In genomic region chr5:173890195-173890951, GRCh38 we compare ENCODE assay signal across 8 cellular contexts. TPM values are rescaled to one million over a fixed set of nuclear protein-coding genes. Genes with fewer than 3 reads are reported as not detected.
DNase-seq lines count a peak whose midpoint lies in the region; ATAC-seq, FAIRE-seq and TF ChIP-seq lines count a peak whose summit lies in the region.

No MANE protein-coding gene starts in this region.

- TF ChIP-seq CTCF in GM12865 (IDR thresholded peaks at IDR 0.05; ENCODE audit: insufficient read depth, low read depth, low read length, missing control alignments) (no peak), bronchial epithelial cell (IDR thresholded peaks at IDR 0.05; ENCODE audit: insufficient read depth, low read length, severe bottlenecking) (no peak), lower leg skin (IDR thresholded peaks at IDR 0.05) (no peak), testis (IDR thresholded peaks at IDR 0.05) (no peak)

- H3K36me3 ChIP-seq in bronchial epithelial cell (ENCODE audit: control insufficient read depth, insufficient read depth, low read length), result no peaks in the 10 kb centered on the region
- no peaks in the 10 kb centered on the region for H3K36me3 ChIP-seq in testis (ENCODE audit: low read depth, missing control alignments)

- no peak for DNase-seq in GM12865 (ENCODE audit: low read depth)
- peak; percentile 47 for DNase-seq in NCI-H748 treated with DMSO at 0.1 percent for 48 hours (lab: John Stamatoyannopoulos, UW)
- peak; percentile 28 for DNase-seq in bronchial epithelial cell (ENCODE audit: low read depth)
- no peak for DNase-seq in lower leg skin (ENCODE audit: low spot score in 2 of 2)
- peak; percentile 61 for DNase-seq in testis
- DNase-seq in iPS-NIHi11 (ENCODE audit: low spot score), result no peak
- no peak for DNase-seq in sciatic nerve (ENCODE audit: low spot score)
- no peak for DNase-seq in SW 1271 (lab: John Stamatoyannopoulos, UW)

- intact Hi-C loops in lower leg skin (cut with DNase I; ENCODE audit: low total_unique reads) (no loop called here), testis (cut with DNase I; ENCODE audit: low total_unique reads) (no loop called here), sciatic nerve (cut with DNase I) (no loop called here)

- H3K27ac ChIP-seq in testis, result peak overlapping the region; percentile 51 to 89

- no peaks in the 10 kb centered on the region for H3K27me3 ChIP-seq in bronchial epithelial cell (ENCODE audit: control insufficient read depth, insufficient read depth, low read length)
- H3K27me3 ChIP-seq in testis, result no peaks in the 10 kb centered on the region

- H3K9me3 ChIP-seq in testis, result no peaks in the 10 kb centered on the region

- no peak for FAIRE-seq in bronchial epithelial cell (lab: Jason Lieb, UNC)

- 36 to 43% methylated on average over 19 of the region's 19 CpGs for WGBS in lower leg skin, 2 donors
- 20 to 26% methylated on average over 19 of the region's 19 CpGs for WGBS in testis, 2 donors

- no peak for ATAC-seq in sciatic nerve

- H3K4me1 ChIP-seq in testis, result peaks cover 7% of the 10 kb centered on the region

- TF ChIP-seq POLR2A in lower leg skin (IDR thresholded peaks at IDR 0.05) (no peak), testis (IDR thresholded peaks at IDR 0.05) (no peak)

- H3K4me3 ChIP-seq in GM12865 (ENCODE audit: low read depth, low read length) (peak overlapping the region; percentile 90), bronchial epithelial cell (ENCODE audit: low read depth, low read length) (peak overlapping the region; percentile 40), lower leg skin (ENCODE audit: low read depth, poor library complexity, severe bottlenecking) (peak overlapping the region; percentile 17), testis (peak overlapping the region; percentile 31 to 95)

RNA-seq across cellular contexts. Expression of gene CPEB4, which starts 2.2 kb away (rescaled TPM):
- 27.9 and 38.3 TPM in 2 replicates for total RNA-seq in bronchial epithelial cell
- total RNA-seq in lower leg skin, result 10 to 100 TPM; 47.5 to 79.6 (median 55.3) TPM
- total RNA-seq in testis, result 10 to 100 TPM; 52.9 to 64.4 TPM
- 29.4 TPM for polyA plus RNA-seq in testis (ENCODE audit: insufficient read depth, low read depth, low replicate concordance)
- 42.2 TPM for total RNA-seq in sciatic nerve

Comparison
In these comparisons a context has a peak if more than half of its experiments do, and no peak if none do; other contexts are left out.
1. DNase-seq: peak in NCI-H748 treated with DMSO at 0.1 percent for 48 hours (single experiment), bronchial epithelial cell (single experiment) and testis (single experiment); none in GM12865 (single experiment), lower leg skin (0 of 2), iPS-NIHi11 (single experiment), sciatic nerve (single experiment) and SW 1271 (0 of 2).
2. H3K4me3 ChIP-seq: peak in every context shown above with its lines; median percentile 90 in GM12865; 63 in testis; 40 in bronchial epithelial cell; 17 in lower leg skin.